ENCODE assay signal across 28 cellular contexts in genomic region chr4:63663870-63664269, GRCh38.
A peak's percentile ranks its signal among the peaks of the same experiment; 100 is the strongest.
DNase-seq lines count a peak whose midpoint lies in the region; ATAC-seq and TF ChIP-seq lines count a peak whose summit lies in the region.
"Had no signal": no experiment of that assay in that cellular context is flagged by ENCODE, and none has a peak within 500 bp of the region (broad histone marks: within the 10 kb centered on the region; RNA-seq: fewer than 3 reads in every experiment).

No MANE protein-coding gene starts in this region.

- no peaks in the 10 kb centered on the region for H3K9me3 ChIP-seq in OCI-LY1 (ENCODE audit: low read length)
- H3K9me3 ChIP-seq: prostate gland, SJCRH30 had no signal

- no peak overlapping the region for H3K9ac ChIP-seq in OCI-LY1 (ENCODE audit: low read length)

- DNase-seq in NCI-H146 (lab: John Stamatoyannopoulos, UW): no peak
- DNase-seq in NCI-H1436 (lab: John Stamatoyannopoulos, UW): no peak
- DNase-seq in coronary artery (ENCODE audit: low spot score): no peak
- DNase-seq: activated B cell treated with CpG ODN at 0.5 μM for 24 hours; activated CD8-positive, alpha-beta memory T cell treated with anti-CD3 and anti-CD28 coated beads, Interleukin-2, amount 50 U/mL, for 4 hours; activated naive CD4-positive, alpha-beta T cell treated with anti-CD3 and anti-CD28 coated beads, Interleukin-2, amount 10 ng/mL, durations not matched to agents 7 days and 5 days; amniotic stem cell; CD8-positive, alpha-beta T cell; effector memory CD4-positive, alpha-beta T cell; erythroblast; MV-4-11; naive B cell; NCI-H1694 treated with DMSO at 0.1 percent for 48 hours; NCI-H2171; NCI-H510A; SJCRH30; stimulated activated CD4-positive, alpha-beta T cell treated with anti-CD3 and anti-CD28 coated beads, Interleukin-12 subunit alpha, Interleukin-12 subunit beta, amount 100 ng/mL, for 4 hours; stimulated activated CD4-positive, alpha-beta T cell treated with anti-CD3 and anti-CD28 coated beads, Interleukin-4, amount 100 ng/mL, for 1 hour; T-cell; transverse colon had no signal

- no peaks in the 10 kb centered on the region for H4K20me1 ChIP-seq in OCI-LY1 (ENCODE audit: insufficient read depth, low read length)

- H3K27ac ChIP-seq in OCI-LY1 (ENCODE audit: low read depth, low read length, poor library complexity, severe bottlenecking): no peak overlapping the region
- no peak overlapping the region for H3K27ac ChIP-seq in coronary artery
- H3K27ac ChIP-seq: prostate gland, SJCRH30, transverse colon had no signal

- H3K4me1 ChIP-seq in OCI-LY1 (ENCODE audit: insufficient read depth, low read length, severe bottlenecking): no peaks in the 10 kb centered on the region
- H3K4me1 ChIP-seq: prostate gland, SJCRH30, transverse colon had no signal

- H3K36me3 ChIP-seq in OCI-LY1 (ENCODE audit: insufficient read depth, low read length): no peaks in the 10 kb centered on the region
- H3K36me3 ChIP-seq: prostate gland, SJCRH30, transverse colon had no signal

- ATAC-seq in GM18498 (IDR thresholded peaks at IDR 0.05; ENCODE audit: unreplicated experiment) (peak; percentile 51), GM21381 (IDR thresholded peaks at IDR 0.05; ENCODE audit: unreplicated experiment) (peak; percentile 64), HG03103 (IDR thresholded peaks at IDR 0.05; ENCODE audit: low read depth, unreplicated experiment) (peak; percentile 95), HG02938 (IDR thresholded peaks at IDR 0.05; ENCODE audit: unreplicated experiment) (no peak)
- ATAC-seq: CD8-positive, alpha-beta T cell; HCT116; sciatic nerve; T-cell had no signal

- H3K27me3 ChIP-seq in OCI-LY1 (ENCODE audit: insufficient read depth, low read length): no peaks in the 10 kb centered on the region
- H3K27me3 ChIP-seq: SJCRH30, transverse colon had no signal

- no peak overlapping the region for H2AFZ ChIP-seq in OCI-LY1 (ENCODE audit: low read length)

- TF ChIP-seq CTCF in OCI-LY1 (IDR thresholded peaks at IDR 0.05; ENCODE audit: low read length) (no peak), coronary artery (IDR thresholded peaks at IDR 0.05) (no peak)

- H3K4me3 ChIP-seq in OCI-LY1 (ENCODE audit: low read depth, low read length, poor library complexity, severe bottlenecking) (no peak overlapping the region), coronary artery (no peak overlapping the region)
- H3K4me3 ChIP-seq: prostate gland, SJCRH30, transverse colon had no signal

- no peaks in the 10 kb centered on the region for H3K79me2 ChIP-seq in OCI-LY1 (ENCODE audit: insufficient read depth, low read length)

- H3K4me2 ChIP-seq in OCI-LY1 (ENCODE audit: low read length): peak overlapping the region; percentile 11; the same call in 1 of the 2 replicates

- H3F3A ChIP-seq in OCI-LY1 (ENCODE audit: insufficient read depth, low read length): no peaks in the 10 kb centered on the region

- no peaks in the 10 kb centered on the region for H3K9me2 ChIP-seq in OCI-LY1 (ENCODE audit: low read depth, low read length)
